Comparison of ENCODE assay signal across 1 cellular context in genomic region chr1:202047977-202048376, GRCh38.
A peak's percentile ranks its signal among the peaks of the same experiment; 100 is the strongest.
TF ChIP-seq lines count a peak whose summit lies in the region.

No MANE protein-coding gene starts in this region.

TF ChIP-seq in HepG2, 621 proteins besides CTCF, POLR2A, EP300 and RAD21 (continued from another document and continues in another):
- TF ChIP-seq ZBTB40 (IDR thresholded peaks at IDR 0.05): no peak
- no peak for TF ChIP-seq ZBTB40 (CRISPR knock-in tag; IDR thresholded peaks at IDR 0.05)
- TF ChIP-seq ZNF317 (CRISPR knock-in tag; IDR thresholded peaks at IDR 0.05): no peak
- TF ChIP-seq RAD51 (IDR thresholded peaks at IDR 0.05; ENCODE audit: borderline replicate concordance): no peak
- TF ChIP-seq ZNF280D (CRISPR knock-in tag; IDR thresholded peaks at IDR 0.05): no peak
- no peak for TF ChIP-seq CREBL2 (CRISPR knock-in tag; IDR thresholded peaks at IDR 0.05; ENCODE audit: borderline replicate concordance)
- peak; percentile 96 for TF ChIP-seq ZBTB26 (CRISPR knock-in tag; IDR thresholded peaks at IDR 0.05; ENCODE audit: borderline replicate concordance)
- TF ChIP-seq U2AF1 (optimal IDR thresholded peaks at IDR 0.05; ENCODE audit: low read depth, low read length): no peak
- TF ChIP-seq JARID2 (CRISPR knock-in tag; IDR thresholded peaks at IDR 0.05; ENCODE audit: insufficient replicate concordance): no peak
- TF ChIP-seq NAIF1 (CRISPR knock-in tag; IDR thresholded peaks at IDR 0.05; ENCODE audit: borderline replicate concordance): no peak
- TF ChIP-seq GPN1 (CRISPR knock-in tag; IDR thresholded peaks at IDR 0.05; ENCODE audit: borderline replicate concordance): no peak
- TF ChIP-seq ZFP36 (IDR thresholded peaks at IDR 0.05; ENCODE audit: borderline replicate concordance, low read depth, low read length, partially characterized antibody): no peak
- no peak for TF ChIP-seq LRRFIP1 (CRISPR knock-in tag; conservative IDR thresholded peaks at IDR 0.05)
- TF ChIP-seq ZNF775 (CRISPR knock-in tag; IDR thresholded peaks at IDR 0.05; ENCODE audit: borderline replicate concordance): no peak
- TF ChIP-seq ZHX2 (IDR thresholded peaks at IDR 0.05; ENCODE audit: low read depth): no peak
- TF ChIP-seq ZHX2 (CRISPR knock-in tag; IDR thresholded peaks at IDR 0.05; ENCODE audit: borderline replicate concordance): no peak
- no peak for TF ChIP-seq LCORL (IDR thresholded peaks at IDR 0.05)
- peak; percentile 41; the same call in 1 of the 2 replicates for TF ChIP-seq LCORL (CRISPR knock-in tag; IDR thresholded peaks at IDR 0.05)
- TF ChIP-seq ZNF607 (CRISPR knock-in tag; IDR thresholded peaks at IDR 0.05; ENCODE audit: borderline replicate concordance): no peak
- TF ChIP-seq ZNF629 (CRISPR knock-in tag; conservative IDR thresholded peaks at IDR 0.05): no peak
- no peak for TF ChIP-seq ZNF367 (CRISPR knock-in tag; IDR thresholded peaks at IDR 0.05; ENCODE audit: borderline replicate concordance)
- TF ChIP-seq KLF9 (CRISPR knock-in tag; IDR thresholded peaks at IDR 0.05; ENCODE audit: low read depth): no peak
- no peak for TF ChIP-seq IRF1 (CRISPR knock-in tag; IDR thresholded peaks at IDR 0.05; ENCODE audit: low read depth)
- no peak for TF ChIP-seq DDIT3 (CRISPR knock-in tag; IDR thresholded peaks at IDR 0.05)
- no peak for TF ChIP-seq SYNCRIP (IDR thresholded peaks at IDR 0.05; ENCODE audit: insufficient read depth, low read depth, low read length)
- TF ChIP-seq ZNF337 (CRISPR knock-in tag; IDR thresholded peaks at IDR 0.05; ENCODE audit: borderline replicate concordance, low read depth): no peak
- no peak for TF ChIP-seq ZNF704 (CRISPR knock-in tag; IDR thresholded peaks at IDR 0.05; ENCODE audit: borderline replicate concordance)
- no peak for TF ChIP-seq CREB1 (IDR thresholded peaks at IDR 0.05)
- TF ChIP-seq CREB1 (CRISPR knock-in tag; IDR thresholded peaks at IDR 0.05): no peak
- TF ChIP-seq FOXA3 (CRISPR knock-in tag; IDR thresholded peaks at IDR 0.05): 0 out of 2 replicates have a peak, but pooled peaks have one; percentile 19
- no peak for TF ChIP-seq ATRX (CRISPR knock-in tag; IDR thresholded peaks at IDR 0.05; ENCODE audit: borderline replicate concordance)
- TF ChIP-seq JUN (CRISPR knock-in tag; IDR thresholded peaks at IDR 0.05): no peak
